1 cellular context compared by ENCODE assay signal in genomic region chr14:99200654-99201005, GRCh38.
TF ChIP-seq lines count a peak whose summit lies in the region.

No MANE protein-coding gene starts in this region.

TF ChIP-seq in H1, 55 proteins besides CTCF, POLR2A, EP300 and RAD21:
- TF ChIP-seq NRF1 (IDR thresholded peaks at IDR 0.05; ENCODE audit: low read depth, low read length) (no peak), TBP (IDR thresholded peaks at IDR 0.05; ENCODE audit: low read depth, low read length) (no peak), SRF (IDR thresholded peaks at IDR 0.05; ENCODE audit: low read depth, low read length) (no peak), SUZ12 (IDR thresholded peaks at IDR 0.05; ENCODE audit: low read length) (no peak), EGR1 (IDR thresholded peaks at IDR 0.05; ENCODE audit: borderline replicate concordance, low read depth, low read length) (no peak), TAF1 (IDR thresholded peaks at IDR 0.05; ENCODE audit: low read depth, low read length) (no peak), ASH2L (IDR thresholded peaks at IDR 0.05; ENCODE audit: low read length) (no peak), SAP30 (IDR thresholded peaks at IDR 0.05; ENCODE audit: insufficient read depth, insufficient replicate concordance, low read length) (no peak), SP4 (IDR thresholded peaks at IDR 0.05; ENCODE audit: low read length) (no peak), EZH2 (IDR thresholded peaks at IDR 0.05; ENCODE audit: low read depth, low read length, severe bottlenecking) (no peak), ATF2 (IDR thresholded peaks at IDR 0.05; ENCODE audit: low read length) (no peak), E2F6 (IDR thresholded peaks at IDR 0.05) (no peak), USF2 (IDR thresholded peaks at IDR 0.05; ENCODE audit: low read length) (no peak), MAX (IDR thresholded peaks at IDR 0.05) (no peak), KDM1A (IDR thresholded peaks at IDR 0.05; ENCODE audit: borderline replicate concordance, low read length) (no peak), RNF2 (IDR thresholded peaks at IDR 0.05; ENCODE audit: borderline replicate concordance, low read depth, low read length, missing control alignments, poor library complexity, severe bottlenecking) (no peak), RFX5 (IDR thresholded peaks at IDR 0.05; ENCODE audit: borderline replicate concordance, low read depth, low read length) (no peak), KDM5A (IDR thresholded peaks at IDR 0.05; ENCODE audit: low read length) (no peak), ATF3 (IDR thresholded peaks at IDR 0.05; ENCODE audit: insufficient read depth, low read depth, low read length) (no peak), BCL11A (IDR thresholded peaks at IDR 0.05; ENCODE audit: low read depth in 2 of 2, low read length in 2 of 2) (no peak)
